11 cellular contexts compared by ENCODE assay signal in the genomic region with DNA sequence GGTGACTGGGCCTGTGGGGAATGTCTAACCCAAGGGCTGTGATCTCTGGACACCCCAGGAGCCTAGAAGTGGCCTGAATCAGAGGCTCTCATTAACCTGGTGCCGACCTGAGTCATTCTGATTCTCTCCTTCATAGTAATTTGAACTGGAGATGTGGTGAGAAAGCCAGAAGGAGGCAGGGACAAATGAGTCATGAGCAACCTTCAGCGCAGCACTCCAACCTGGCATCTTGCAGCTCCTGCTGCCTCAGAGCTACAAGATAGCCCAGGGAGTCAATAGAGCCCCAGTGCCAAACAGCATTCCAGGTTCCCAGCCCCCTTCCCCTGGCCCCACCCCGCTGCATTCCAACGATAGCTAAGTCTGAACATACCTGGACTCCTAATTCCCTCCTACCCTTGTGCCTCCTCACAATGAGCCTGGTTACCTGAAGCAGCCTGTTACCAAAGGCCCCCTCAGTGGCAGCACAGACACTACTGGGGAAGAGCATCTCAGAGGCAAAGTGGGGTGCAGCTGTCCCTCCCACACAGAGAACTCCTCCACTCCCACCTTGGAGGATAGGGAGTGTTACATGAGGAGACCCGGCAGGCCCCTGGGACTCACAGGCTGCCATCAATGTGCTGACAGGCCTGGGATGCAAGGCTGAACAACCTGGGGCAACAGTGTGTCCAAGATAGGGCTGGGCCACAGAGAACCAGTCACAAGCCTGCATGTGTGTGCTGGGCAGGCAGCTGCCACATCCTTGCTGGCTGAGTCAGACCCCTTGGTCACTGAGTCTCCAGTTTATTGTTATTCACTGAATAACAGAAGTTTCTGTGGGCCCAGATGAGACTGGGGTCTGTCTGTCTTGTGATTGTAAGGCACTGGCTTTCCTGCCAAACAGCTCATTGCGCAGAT.
DNase-seq lines count a peak whose midpoint lies in the region; ATAC-seq and TF ChIP-seq lines count a peak whose summit lies in the region.
"Had no signal": no experiment of that assay in that cellular context is flagged by ENCODE, and none has a peak within 500 bp of the region (broad histone marks: within the 10 kb centered on the region; RNA-seq: fewer than 3 reads in every experiment).

No MANE protein-coding gene starts in this region.

- H3K4me3 ChIP-seq in epithelial cell of esophagus (ENCODE audit: low read length), result no peak overlapping the region
- H3K4me3 ChIP-seq: GM12878 had no signal

- ATAC-seq in GM18520 (IDR thresholded peaks at IDR 0.05; ENCODE audit: unreplicated experiment) (peak; percentile 27), omental fat pad (ENCODE audit: low FRiP score) (peak; percentile 50), GM19397 (IDR thresholded peaks at IDR 0.05; ENCODE audit: unreplicated experiment) (no peak)
- ATAC-seq: GM12878, natural killer cell had no signal

- no peak for TF ChIP-seq CTCF in epithelial cell of esophagus (IDR thresholded peaks at IDR 0.05; ENCODE audit: insufficient read depth, low read depth, low read length, missing control alignments)
- no peak for TF ChIP-seq CTCF in omental fat pad (IDR thresholded peaks at IDR 0.05)

- DNase-seq in NCI-H226 (peak; percentile 92), epithelial cell of esophagus (ENCODE audit: low read depth) (peak; percentile 97), omental fat pad (ENCODE audit: low spot score) (no peak), NCI-H128 (lab: John Stamatoyannopoulos, UW; ENCODE audit: unreplicated experiment) (no peak), GM19240 (ENCODE audit: insufficient read length, low spot score) (no peak), Kasumi-1 (lab: John Stamatoyannopoulos, UW) (no peak)
- DNase-seq: MV-4-11, natural killer cell had no signal

Comparison
In these comparisons a context has a peak if more than half of its experiments do, and no peak if none do; other contexts are left out.
1. DNase-seq: peak in NCI-H226 (single experiment) and epithelial cell of esophagus (single experiment); none in omental fat pad (single experiment), NCI-H128 (single experiment), GM19240 (single experiment) and Kasumi-1 (0 of 2).